1 cellular context compared by ENCODE assay signal in genomic region chr21:44727757-44728156, GRCh38.
TF ChIP-seq lines count a peak whose summit lies in the region.

No MANE protein-coding gene starts in this region.

TF ChIP-seq in H1, 55 proteins besides CTCF, POLR2A, EP300 and RAD21:
- TF ChIP-seq KDM4A (IDR thresholded peaks at IDR 0.05; ENCODE audit: low read depth, low read length, severe bottlenecking) (no peak), CEBPB (IDR thresholded peaks at IDR 0.05; ENCODE audit: low read depth, low read length) (no peak)
TF ChIP-seq in H1: peak in this region for 0.
